In the genomic region with DNA sequence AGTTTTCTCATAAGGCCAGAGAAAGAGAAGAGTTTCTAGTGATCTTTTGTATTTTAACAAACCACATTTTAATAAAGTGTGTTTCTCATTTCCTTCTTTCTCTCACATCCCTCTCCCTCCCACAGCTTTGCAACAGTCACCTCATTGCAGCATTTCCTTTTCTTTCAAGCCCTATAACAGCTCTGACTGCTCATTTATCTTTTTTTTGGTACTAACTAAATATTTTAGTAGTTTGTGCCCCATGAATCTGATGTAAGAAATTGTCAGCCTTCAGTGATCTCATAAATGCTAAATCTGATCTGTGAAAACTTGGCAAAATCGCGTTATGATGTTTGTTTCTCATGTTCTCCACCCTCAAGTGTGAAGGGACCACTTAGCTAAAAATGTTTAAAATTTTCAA, we compare ENCODE assay signal across 18 cellular contexts.
A peak's percentile ranks its signal among the peaks of the same experiment; 100 is the strongest.
DNase-seq lines count a peak whose midpoint lies in the region; TF ChIP-seq lines count a peak whose summit lies in the region.
"Had no signal": no experiment of that assay in that cellular context is flagged by ENCODE, and none has a peak within 500 bp of the region (broad histone marks: within the 10 kb centered on the region; RNA-seq: fewer than 3 reads in every experiment).

No MANE protein-coding gene starts in this region.

- H3K4me1 Mint-ChIP-seq in activated naive CD8-positive, alpha-beta T cell treated with anti-CD3 and anti-CD28 coated beads for 36 hours: no peaks in the 10 kb centered on the region
- H3K4me1 Mint-ChIP-seq: immature natural killer cell had no signal

- peaks cover 4% of the 10 kb centered on the region for H3K9me3 Mint-ChIP-seq in activated naive CD8-positive, alpha-beta T cell treated with anti-CD3 and anti-CD28 coated beads for 36 hours

- H3K4me1 ChIP-seq in Loucy (ENCODE audit: insufficient read depth, low read length, poor library complexity, severe bottlenecking): peaks cover 3% of the 10 kb centered on the region
- H3K4me1 ChIP-seq: suprapubic skin, vagina had no signal

- DNase-seq in AML-193 (lab: John Stamatoyannopoulos, UW) (peak; percentile 51 to 76), SKM-1 (lab: John Stamatoyannopoulos, UW; ENCODE audit: unreplicated experiment) (peak; percentile 30), fibroblast of the conjunctiva (ENCODE audit: low read depth) (peak; percentile 36), GM19238 (ENCODE audit: insufficient read length, low spot score) (no peak), T-helper 2 cell (no peak)
- DNase-seq in activated naive CD8-positive, alpha-beta T cell treated with anti-CD3 and anti-CD28 coated beads for 36 hours: no peak
- no peak for DNase-seq in stimulated activated CD4-positive, alpha-beta T cell treated with anti-CD3 and anti-CD28 coated beads, Interleukin-4, amount 100 ng/mL, for 24 hours
- DNase-seq: activated CD4-positive, alpha-beta T cell treated with anti-CD3 and anti-CD28 coated beads for 4 hours; activated gamma-delta T cell; dorsolateral prefrontal cortex; erythroblast; H7; immature natural killer cell; left ventricle myocardium superior; stimulated activated CD4-positive, alpha-beta T cell treated with anti-CD3 and anti-CD28 coated beads, Interleukin-12 subunit alpha, Interleukin-12 subunit beta, amount 100 ng/mL, for 4 hours had no signal

- H3K9me2 ChIP-seq in Loucy (replicated peaks; ENCODE audit: low read depth, low read length): no peaks in the 10 kb centered on the region

- no peaks in the 10 kb centered on the region for H3K79me2 ChIP-seq in Loucy (ENCODE audit: insufficient read depth, low read length)

- no peaks in the 10 kb centered on the region for H3K36me3 Mint-ChIP-seq in activated naive CD8-positive, alpha-beta T cell treated with anti-CD3 and anti-CD28 coated beads for 36 hours

- H3K9me3 ChIP-seq in Loucy (ENCODE audit: insufficient read depth, low read depth, low read length): no peaks in the 10 kb centered on the region
- H3K9me3 ChIP-seq: suprapubic skin, vagina had no signal

- no peaks in the 10 kb centered on the region for H3K27me3 ChIP-seq in Loucy (ENCODE audit: insufficient read depth, low read length, poor library complexity, severe bottlenecking)
- H3K27me3 ChIP-seq: dorsolateral prefrontal cortex, suprapubic skin, vagina had no signal

- no peak overlapping the region for H3K9ac ChIP-seq in Loucy (ENCODE audit: low read depth, low read length, poor library complexity, severe bottlenecking)

- H3K27ac Mint-ChIP-seq in activated naive CD8-positive, alpha-beta T cell treated with anti-CD3 and anti-CD28 coated beads for 36 hours: no peak overlapping the region
- H3K27ac Mint-ChIP-seq: immature natural killer cell had no signal

- no peaks in the 10 kb centered on the region for H3K36me3 ChIP-seq in Loucy (ENCODE audit: insufficient read depth, low read length)
- H3K36me3 ChIP-seq: suprapubic skin, vagina had no signal

- no peaks in the 10 kb centered on the region for H4K20me1 ChIP-seq in Loucy (ENCODE audit: insufficient read depth, low read length, poor library complexity, severe bottlenecking)

- no peaks in the 10 kb centered on the region for H3F3A ChIP-seq in Loucy (ENCODE audit: low read depth)

- no peaks in the 10 kb centered on the region for H3K27me3 Mint-ChIP-seq in activated naive CD8-positive, alpha-beta T cell treated with anti-CD3 and anti-CD28 coated beads for 36 hours

- no peak for TF ChIP-seq CTCF in Loucy (conservative IDR thresholded peaks at IDR 0.05; ENCODE audit: low read length)

- H2AFZ ChIP-seq in Loucy (ENCODE audit: low read length): no peak overlapping the region

- H3K4me3 Mint-ChIP-seq in activated naive CD8-positive, alpha-beta T cell treated with anti-CD3 and anti-CD28 coated beads for 36 hours: no peak overlapping the region
- H3K4me3 Mint-ChIP-seq: immature natural killer cell had no signal

- H3K4me2 ChIP-seq in Loucy (ENCODE audit: low read depth, low read length, poor library complexity, severe bottlenecking): peak overlapping the region; percentile 9

- H3K4me3 ChIP-seq in Loucy (ENCODE audit: low read length, poor library complexity, severe bottlenecking): no peak overlapping the region
- H3K4me3 ChIP-seq: dorsolateral prefrontal cortex, suprapubic skin, vagina had no signal

Comparison
In these comparisons a context has a peak if more than half of its experiments do, and no peak if none do; other contexts are left out.
1. DNase-seq: peak in AML-193 (2 of 2), SKM-1 (single experiment) and fibroblast of the conjunctiva (single experiment); none in activated naive CD8-positive, alpha-beta T cell treated with anti-CD3 and anti-CD28 coated beads for 36 hours (single experiment), GM19238 (single experiment), T-helper 2 cell (0 of 5) and stimulated activated CD4-positive, alpha-beta T cell treated with anti-CD3 and anti-CD28 coated beads, Interleukin-4, amount 100 ng/mL, for 24 hours (single experiment).